In genomic region chr10:96211775-96212174, GRCh38 we compare ENCODE assay signal across 27 cellular contexts. TPM values are rescaled to one million over a fixed set of nuclear protein-coding genes. Genes with fewer than 3 reads are reported as not detected.
"Had no signal": no experiment of that assay in that cellular context is flagged by ENCODE, and none has a peak within 500 bp of the region (broad histone marks: within the 10 kb centered on the region; RNA-seq: fewer than 3 reads in every experiment).

No MANE protein-coding gene starts in this region.

- ATAC-seq: activated CD8-positive, alpha-beta T cell treated with anti-CD3 and anti-CD28 coated beads, Interleukin-2, amount 10 ng/mL, durations not matched to agents 7 days and 5 days; T-helper 17 cell had no signal

- H3K4me3 ChIP-seq: adrenal gland, Peyer's patch had no signal

- H3K27me3 ChIP-seq: adrenal gland, Peyer's patch had no signal

- H3K4me1 ChIP-seq: adrenal gland, Peyer's patch had no signal

- H3K9me3 ChIP-seq: adrenal gland, Peyer's patch had no signal

- H3K36me3 ChIP-seq: adrenal gland had no signal

- DNase-seq: activated CD4-positive, alpha-beta T cell treated with anti-CD3 and anti-CD28 coated beads for 48 hours; activated CD4-positive, alpha-beta T cell treated with anti-CD3 and anti-CD28 coated beads, Interleukin-2, amount 50 U/mL, for 4 hours; activated CD4-positive, CD25-positive, alpha-beta regulatory T cell treated with anti-CD3 and anti-CD28 coated beads, Interleukin-2, amount 50 U/mL, for 72 hours; activated CD8-positive, alpha-beta memory T cell treated with anti-CD3 and anti-CD28 coated beads, Interleukin-2, amount 50 U/mL, for 48 hours; activated CD8-positive, alpha-beta T cell treated with anti-CD3 and anti-CD28 coated beads, Interleukin-2, amount 10 ng/mL, durations not matched to agents 7 days and 5 days; activated naive CD4-positive, alpha-beta T cell treated with anti-CD3 and anti-CD28 coated beads, Interleukin-2, amount 50 U/mL, for 16 hours; activated naive CD8-positive, alpha-beta T cell treated with anti-CD3 and anti-CD28 coated beads, Interleukin-2, amount 10 ng/mL, durations not matched to agents 7 days and 5 days; activated T-cell treated with anti-CD3 and anti-CD28 coated beads, Interleukin-2, amount 50 U/mL, for 1 hour; adrenal gland; anterior cingulate cortex; cerebellar nuclear complex; KBM-7; NCI-H1105; NCI-H1436; NCI-H1694 treated with DMSO at 0.1 percent for 48 hours; NCI-H2029 treated with DMSO at 0.1 percent for 48 hours; NCI-H345; NCI-H510A treated with DMSO at 0.1 percent for 48 hours; NCI-H69; Peyer's patch; Right ventricle myocardium superior; T-helper 17 cell; T-helper 9 cell had no signal

- H3K27ac ChIP-seq: adrenal gland, Peyer's patch, RWPE1 had no signal

RNA-seq across cellular contexts. Expression of gene BLNK, which starts 59.6 kb away (rescaled TPM):
- total RNA-seq: activated CD8-positive, alpha-beta T cell treated with anti-CD3 and anti-CD28 coated beads, Interleukin-2, amount 10 ng/mL, durations not matched to agents 7 days and 5 days; LHCN-M2; M059J; SK-MEL-5 had no signal
